ENCODE assay signal across 14 cellular contexts in genomic region chr5:133927616-133928180, GRCh38. TPM values are rescaled to one million over a fixed set of nuclear protein-coding genes. Genes with fewer than 3 reads are reported as not detected.
DNase-seq lines count a peak whose midpoint lies in the region; ATAC-seq, FAIRE-seq and TF ChIP-seq lines count a peak whose summit lies in the region.
"Had no signal": no experiment of that assay in that cellular context is flagged by ENCODE, and none has a peak within 500 bp of the region (broad histone marks: within the 10 kb centered on the region; RNA-seq: fewer than 3 reads in every experiment).

No MANE protein-coding gene starts in this region.

- no peak overlapping the region for H2AK5ac ChIP-seq in IMR-90 (ENCODE audit: low read depth, low read length)

- no peak overlapping the region for H4K91ac ChIP-seq in IMR-90 (ENCODE audit: insufficient read depth, low read depth, low read length)

- H3K36me3 ChIP-seq in IMR-90 (ENCODE audit: control insufficient read depth, insufficient read depth, low read length) (no peaks in the 10 kb centered on the region), K562 (ENCODE audit: control insufficient read depth, insufficient read depth, low read length) (no peaks in the 10 kb centered on the region), transverse colon (no peaks in the 10 kb centered on the region)

- no peaks in the 10 kb centered on the region for H3K79me1 ChIP-seq in IMR-90 (ENCODE audit: low read depth in 1 of 2, low read length in 2 of 2)

- H3K4me1 Mint-ChIP-seq in activated naive CD4-positive, alpha-beta T cell treated with anti-CD3 and anti-CD28 coated beads for 36 hours (ENCODE audit: low read depth): peaks cover 47% of the 10 kb centered on the region
- peaks cover 56% of the 10 kb centered on the region for H3K4me1 Mint-ChIP-seq in stimulated activated memory B cell treated with anti-CD40 and anti-IgM and Interleukin-4, amounts not matched to agents 10 μg/mL and 1 μg/mL and 100 μg/mL, for 72 hours

- no peak overlapping the region for H3K23ac ChIP-seq in IMR-90 (ENCODE audit: low read depth, low read length)

- no peaks in the 10 kb centered on the region for H3K79me2 ChIP-seq in K562 (ENCODE audit: control insufficient read depth, insufficient read depth, low read length)

- H3K9me1 ChIP-seq in IMR-90 (ENCODE audit: insufficient read depth, low read length) (peaks cover 4% of the 10 kb centered on the region), K562 (ENCODE audit: control insufficient read depth, insufficient read depth, low read length) (peaks cover 3% of the 10 kb centered on the region)

- in situ Hi-C loops in IMR-90 (cut with MboI; ENCODE audit: low sequenced_read_pairs) (no loop called here), K562 (cut with MboI) (no loop called here), transverse colon (cut with MboI; ENCODE audit: low pct_ligation_motif_present in 1 of 4, low pct_unique_long_range_greater_than_20kb in 1 of 4, low sequenced_read_pairs in 3 of 4) (no loop called here)

- H3K9ac ChIP-seq in IMR-90 (ENCODE audit: low read depth, low read length): no peak overlapping the region
- no peak overlapping the region for H3K9ac ChIP-seq in K562 (ENCODE audit: insufficient read depth in 1 of 2, low read depth in 2 of 2, low read length in 2 of 2)

- WGBS in IMR-90 (ENCODE audit: extremely low coverage in 2 of 2, insufficient read length in 1 of 2), 2 experiments: no CpG with 5 or more reads among the region's 10 CpGs
- 59% methylated on average over 10 of the region's 10 CpGs for WGBS in K562 (ENCODE audit: insufficient coverage, low coverage, missing lambda C conversion rate)
- 91 to 95% methylated on average over 6 to 10 of the region's 10 CpGs for WGBS in transverse colon (ENCODE audit: low coverage in 1 of 2), 2 donors

- no peak for TF ChIP-seq POLR2A in IMR-90 (IDR thresholded peaks at IDR 0.05; ENCODE audit: low read depth, low read length)
- TF ChIP-seq POLR2A in K562 (conservative IDR thresholded peaks at IDR 0.05): no peak
- no peak for TF ChIP-seq POLR2A in transverse colon (IDR thresholded peaks at IDR 0.05)

- no peak for TF ChIP-seq RAD21 in IMR-90 (IDR thresholded peaks at IDR 0.05; ENCODE audit: low read length)
- no peak for TF ChIP-seq RAD21 in K562 (CRISPR knock-in tag; conservative IDR thresholded peaks at IDR 0.05 in 1 of 2, IDR thresholded peaks at IDR 0.05 in 1 of 2)

- H3K9me3 Mint-ChIP-seq in activated naive CD4-positive, alpha-beta T cell treated with anti-CD3 and anti-CD28 coated beads for 36 hours: no peaks in the 10 kb centered on the region
- no peaks in the 10 kb centered on the region for H3K9me3 Mint-ChIP-seq in stimulated activated memory B cell treated with anti-CD40 and anti-IgM and Interleukin-4, amounts not matched to agents 10 μg/mL and 1 μg/mL and 100 μg/mL, for 72 hours

- no peak overlapping the region for H3K27ac ChIP-seq in IMR-90 (ENCODE audit: insufficient read depth, low read length)
- H3K27ac ChIP-seq in K562 (ENCODE audit: extremely low read depth, low read depth, low read length): no peak overlapping the region
- no peak overlapping the region for H3K27ac ChIP-seq in transverse colon

- no peak overlapping the region for H2BK15ac ChIP-seq in IMR-90 (ENCODE audit: low read depth, low read length)

- BruUV-seq in IMR-90 (replicated peaks; lab: Mats Ljungman, UMichigan) (no TSS peak), K562 (replicated peaks; lab: Mats Ljungman, UMichigan) (no TSS peak)

- H3K4me3 ChIP-seq in IMR-90 (ENCODE audit: insufficient read depth, low read depth, low read length) (no peak overlapping the region), K562 (no peak overlapping the region), transverse colon (no peak overlapping the region)

- no peak for TF ChIP-seq CTCF in IMR-90 (conservative IDR thresholded peaks at IDR 0.05; ENCODE audit: low read depth, low read length)
- no peak for TF ChIP-seq CTCF in K562 (IDR thresholded peaks at IDR 0.05 in 2 of 3, conservative IDR thresholded peaks at IDR 0.05 in 1 of 3; ENCODE audit: insufficient read depth in 2 of 3, low read depth in 1 of 3, low read length in 3 of 3)
- no peak for TF ChIP-seq CTCF in transverse colon (IDR thresholded peaks at IDR 0.05)

- intact Hi-C loops in activated naive CD4-positive, alpha-beta T cell treated with anti-CD3 and anti-CD28 coated beads for 36 hours (cut with micrococcal nuclease): no loop called here
- intact Hi-C loops in IMR-90 (cut with micrococcal nuclease) (no loop called here), K562 (cut with micrococcal nuclease) (no loop called here), sciatic nerve (cut with DNase I) (no loop called here), transverse colon (cut with DNase I; ENCODE audit: low total_unique reads) (no loop called here)

- H3K4me2 ChIP-seq in IMR-90 (ENCODE audit: low read depth, low read length): no peak overlapping the region
- no peak overlapping the region for H3K4me2 ChIP-seq in K562 (ENCODE audit: insufficient read depth, low read length)

- H2AFZ ChIP-seq in IMR-90 (replicated peaks; ENCODE audit: low read length, poor library complexity) (no peak overlapping the region), K562 (ENCODE audit: low read depth, low read length) (no peak overlapping the region; the same call in 1 of the 2 replicates)

- dilution Hi-C loops in IMR-90 (cut with HindIII; ENCODE audit: low sequenced_read_pairs, unreplicated experiment): no loop called here

- no peaks in the 10 kb centered on the region for H4K20me1 ChIP-seq in IMR-90 (ENCODE audit: insufficient read depth, low read length)
- H4K20me1 ChIP-seq in K562 (replicated peaks; ENCODE audit: control insufficient read depth, insufficient read depth, low read length): no peaks in the 10 kb centered on the region

- POLR2A ChIA-PET in IMR-90 (lab: Charles Lee; ENCODE audit: unreplicated experiment): no interaction called here
- POLR2A ChIA-PET in K562 (lab: Yijun Ruan, JAX): no interaction called here

- H3K4me1 ChIP-seq in IMR-90 (ENCODE audit: control insufficient read depth, insufficient read depth, low read length) (peaks cover 6% of the 10 kb centered on the region; the same call in 1 of the 2 replicates), K562 (replicated peaks in 1 of 2; ENCODE audit: control insufficient read depth in 2 of 2, insufficient read depth in 2 of 2, low read length in 2 of 2) (peaks cover 37 to 44% of the 10 kb centered on the region in 2 experiments), transverse colon (peaks cover 0 to 6% (median 0%) of the 10 kb centered on the region in 4 donors)

- H2AK9ac ChIP-seq in IMR-90 (replicated peaks; ENCODE audit: low read depth, low read length, poor library complexity): no peak overlapping the region

- no peak overlapping the region for H3K14ac ChIP-seq in IMR-90 (replicated peaks; ENCODE audit: low read depth, low read length)

- no peak overlapping the region for H2BK120ac ChIP-seq in IMR-90 (ENCODE audit: low read depth, low read length)

- no peak overlapping the region for H2BK20ac ChIP-seq in IMR-90 (ENCODE audit: low read depth, low read length)

- TF ChIP-seq EP300 in K562 (IDR thresholded peaks at IDR 0.05; ENCODE audit: low read length) (no peak), transverse colon (IDR thresholded peaks at IDR 0.05; ENCODE audit: low read depth) (no peak)

- H3K36me3 Mint-ChIP-seq in activated naive CD4-positive, alpha-beta T cell treated with anti-CD3 and anti-CD28 coated beads for 36 hours (ENCODE audit: low read depth): no peaks in the 10 kb centered on the region
- H3K36me3 Mint-ChIP-seq in stimulated activated memory B cell treated with anti-CD40 and anti-IgM and Interleukin-4, amounts not matched to agents 10 μg/mL and 1 μg/mL and 100 μg/mL, for 72 hours: no peaks in the 10 kb centered on the region

- H3K27me3 Mint-ChIP-seq in activated naive CD4-positive, alpha-beta T cell treated with anti-CD3 and anti-CD28 coated beads for 36 hours (ENCODE audit: low read depth): no peaks in the 10 kb centered on the region
- no peaks in the 10 kb centered on the region for H3K27me3 Mint-ChIP-seq in stimulated activated memory B cell treated with anti-CD40 and anti-IgM and Interleukin-4, amounts not matched to agents 10 μg/mL and 1 μg/mL and 100 μg/mL, for 72 hours

- no peak for DNase-seq in activated naive CD4-positive, alpha-beta T cell treated with anti-CD3 and anti-CD28 coated beads for 36 hours
- DNase-seq in activated naive CD4-positive, alpha-beta T cell treated with anti-CD3 and anti-CD28 coated beads, Interleukin-2, amount 50 U/mL, for 16 hours: no peak
- no peak for DNase-seq in IMR-90
- no peak for DNase-seq in K562 (ENCODE audit: extremely low read depth in 1 of 4, low spot score in 3 of 4)
- DNase-seq in sciatic nerve (ENCODE audit: low spot score): no peak
- no peak for DNase-seq in transverse colon
- DNase-seq: C1 segment of cervical spinal cord, H7, Kasumi-1, NCI-H187 treated with DMSO at 0.1 percent for 48 hours had no signal

- no peaks in the 10 kb centered on the region for H3K9me3 ChIP-seq in IMR-90 (ENCODE audit: control insufficient read depth, insufficient read depth, low read length)
- H3K9me3 ChIP-seq in K562 (replicated peaks; ENCODE audit: control insufficient read depth, insufficient read depth, low read depth, low read length): no peaks in the 10 kb centered on the region
- no peaks in the 10 kb centered on the region for H3K9me3 ChIP-seq in transverse colon
- H3K9me3 ChIP-seq: Caco-2 had no signal

- H3K27ac Mint-ChIP-seq in activated naive CD4-positive, alpha-beta T cell treated with anti-CD3 and anti-CD28 coated beads for 36 hours: peak overlapping the region; percentile 97
- peak overlapping the region; percentile 96 for H3K27ac Mint-ChIP-seq in stimulated activated memory B cell treated with anti-CD40 and anti-IgM and Interleukin-4, amounts not matched to agents 10 μg/mL and 1 μg/mL and 100 μg/mL, for 72 hours

- H4K8ac ChIP-seq in IMR-90 (ENCODE audit: low read depth in 2 of 2, low read length in 2 of 2): no peak overlapping the region

- H3K27me3 ChIP-seq in IMR-90 (ENCODE audit: control insufficient read depth, insufficient read depth, low read length) (peaks cover 39% of the 10 kb centered on the region), K562 (ENCODE audit: control insufficient read depth in 2 of 2, insufficient read depth in 2 of 2, low read length in 2 of 2) (no peaks in the 10 kb centered on the region), transverse colon (no peaks in the 10 kb centered on the region)

- no peak overlapping the region for H3K18ac ChIP-seq in IMR-90 (ENCODE audit: low read depth, low read length)

- H3K4me3 Mint-ChIP-seq in activated naive CD4-positive, alpha-beta T cell treated with anti-CD3 and anti-CD28 coated beads for 36 hours: no peak overlapping the region
- no peak overlapping the region for H3K4me3 Mint-ChIP-seq in stimulated activated memory B cell treated with anti-CD40 and anti-IgM and Interleukin-4, amounts not matched to agents 10 μg/mL and 1 μg/mL and 100 μg/mL, for 72 hours

- CTCF ChIA-PET in activated naive CD4-positive, alpha-beta T cell treated with anti-CD3 and anti-CD28 coated beads for 36 hours (lab: Charles Lee): no interaction called here
- CTCF ChIA-PET in IMR-90 (lab: Yijun Ruan, JAX) (no interaction called here), K562 (lab: Yijun Ruan, JAX; ENCODE audit: low intra/inter-chr PET ratio) (no interaction called here)

- ATAC-seq in IMR-90 (ENCODE audit: low read depth): no peak
- no peak for ATAC-seq in K562
- ATAC-seq in stimulated activated memory B cell treated with anti-CD40 and anti-IgM and Interleukin-4, amounts not matched to agents 10 μg/mL and 1 μg/mL and 100 μg/mL, for 72 hours: no peak
- ATAC-seq in sciatic nerve: no peak
- no peak for ATAC-seq in HG03565 (IDR thresholded peaks at IDR 0.05; ENCODE audit: unreplicated experiment)

- no peak overlapping the region for H3K56ac ChIP-seq in IMR-90 (ENCODE audit: extremely low read depth, insufficient read depth, low read length)

- no peak overlapping the region for H4K5ac ChIP-seq in IMR-90 (ENCODE audit: low read depth, low read length)

- no peak overlapping the region for H3K4ac ChIP-seq in IMR-90 (ENCODE audit: low read depth, low read length)

- FAIRE-seq in K562 (lab: Jason Lieb, UNC): no peak
- FAIRE-seq: HepG2 had no signal

- no peak overlapping the region for H2BK5ac ChIP-seq in IMR-90 (ENCODE audit: low read depth, low read length, poor library complexity, severe bottlenecking)

RNA-seq across cellular contexts. Expression of gene C5orf15, which starts 40.7 kb away (rescaled TPM):
- total RNA-seq in activated naive CD4-positive, alpha-beta T cell treated with anti-CD3 and anti-CD28 coated beads for 36 hours: 10 to 100 TPM; 18.1 to 18.6 TPM
- total RNA-seq in IMR-90 (2012; rRNA removed) (35.1 and 54.2 TPM in 2 replicates), K562 (2014; rRNA removed) (23.3 and 28.2 TPM in 2 replicates), K562 (2014; rRNA removed; fragmentation: Illumina TruSeq; extraction: Trizol) (44.0 and 45.6 TPM in 2 replicates), K562 (2015; rRNA removed; fragmentation: Illumina TruSeq; extraction: Trizol) (35.5 and 36.3 TPM in 2 replicates), K562 (2021) (22.7 and 24.0 TPM in 2 replicates), sciatic nerve (27.6 TPM), transverse colon (10 to 100 TPM; 36.5 to 91.7 (median 45.6) TPM)
- polyA plus RNA-seq in IMR-90 (2012; rRNA removed) (64.5 and 73.5 TPM in 2 replicates), K562 (2011; rRNA removed) (50.7 and 52.0 TPM in 2 replicates), K562 (2014; fragmentation: Illumina TruSeq; extraction: Trizol) (46.4 and 49.8 TPM in 2 replicates), K562 (2014; fragmentation: Nextera tagmentation; extraction: Ambion mirVana) (10 to 100 TPM; 30.0 to 32.5 TPM), K562 (2014; rRNA removed) (35.7 and 40.2 TPM in 2 replicates)
- polyA plus RNA-seq in IMR-90 (2012; cell fraction: cytosol; rRNA removed): 35.0 and 205 TPM in 2 replicates
- 37.9 and 38.3 TPM in 2 replicates for polyA plus RNA-seq in IMR-90 (2012; cell fraction: nucleus; rRNA removed; ENCODE audit: low replicate concordance)
- 43.2 and 55.8 TPM in 2 replicates for total RNA-seq in K562 (2011; cell fraction: chromatin; rRNA removed; ENCODE audit: low replicate concordance)
- 42.0 and 45.9 TPM in 2 replicates for total RNA-seq in K562 (2011; cell fraction: nucleolus; rRNA removed)
- total RNA-seq in K562 (2011; cell fraction: nucleoplasm; rRNA removed): 49.2 and 65.0 TPM in 2 replicates
- polyA plus RNA-seq in K562 (2011; cell fraction: cytosol; rRNA removed): 25.2 and 36.2 TPM in 2 replicates
- 20.3 and 25.9 TPM in 2 replicates for polyA plus RNA-seq in K562 (2011; cell fraction: nucleus; rRNA removed)
- 23.1 and 36.4 TPM in 2 replicates for polyA plus RNA-seq in K562 (2012)
- 44.5 and 49.8 TPM in 2 replicates for polyA minus RNA-seq in K562 (2011; rRNA and poly(A)+ RNA removed)
- 23.3 and 43.8 TPM in 2 replicates for polyA minus RNA-seq in K562 (2011; cell fraction: cytosol; rRNA and poly(A)+ RNA removed)
- polyA minus RNA-seq in K562 (2011; cell fraction: nucleus; rRNA and poly(A)+ RNA removed): 9.3 and 15.6 TPM in 2 replicates
